ENCODE assay signal across 21 cellular contexts in the genomic region with DNA sequence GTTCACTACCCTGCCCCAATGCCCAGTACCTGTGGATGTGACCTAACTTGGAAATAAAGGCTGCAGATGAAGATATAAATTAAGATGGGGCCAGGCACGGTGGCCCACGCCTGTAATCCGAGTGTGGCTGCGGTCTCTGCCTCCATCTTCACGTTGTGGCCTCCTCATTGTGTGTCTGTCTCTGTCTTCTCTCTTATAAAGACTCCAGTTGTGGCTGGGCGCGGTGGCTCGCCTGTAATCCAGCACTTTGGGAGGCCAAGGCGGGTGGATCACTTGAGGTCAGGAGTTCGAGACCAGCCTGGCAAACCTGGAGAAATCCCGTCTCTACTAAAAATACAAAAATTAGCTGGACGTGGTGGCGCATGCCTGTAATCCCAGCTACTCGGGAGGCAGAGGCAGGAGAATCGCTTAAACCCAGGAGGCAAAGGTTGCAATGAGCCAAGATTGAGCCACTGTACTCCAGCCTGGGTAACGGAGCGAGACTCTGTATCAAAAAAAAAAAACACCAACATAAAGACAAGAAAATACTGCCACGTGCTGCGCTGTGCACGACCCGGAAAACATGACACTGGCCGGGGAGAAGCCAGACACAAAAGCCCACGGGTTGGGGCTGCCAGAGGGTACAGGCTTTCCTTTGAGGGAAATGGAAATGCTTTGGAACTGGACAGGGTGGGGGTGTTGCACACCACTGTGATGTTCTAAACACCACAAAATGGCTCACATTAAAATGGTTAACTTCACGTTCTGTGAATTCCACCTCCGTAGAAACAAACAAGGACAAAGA. TPM values are rescaled to one million over a fixed set of nuclear protein-coding genes. Genes with fewer than 3 reads are reported as not detected.
DNase-seq lines count a peak whose midpoint lies in the region; ATAC-seq and TF ChIP-seq lines count a peak whose summit lies in the region.
"Had no signal": no experiment of that assay in that cellular context is flagged by ENCODE, and none has a peak within 500 bp of the region (broad histone marks: within the 10 kb centered on the region; RNA-seq: fewer than 3 reads in every experiment).

No MANE protein-coding gene starts in this region.

- 93 to 94% methylated on average over 25 of the region's 25 CpGs for WGBS in heart right ventricle, 2 donors

- H2AFZ ChIP-seq in osteoblast (ENCODE audit: low read length): no peak overlapping the region
- H2AFZ ChIP-seq: GM23338 had no signal

- no peak overlapping the region for H3K27ac Mint-ChIP-seq in chondrocyte (ENCODE audit: unreplicated experiment)
- H3K27ac Mint-ChIP-seq: B cell; CD4-positive, CD25-positive, alpha-beta regulatory T cell; CD8-positive, alpha-beta T cell; GM23338; HFFc6 had no signal

- H3K4me3 ChIP-seq in heart right ventricle (no peak overlapping the region), osteoblast (ENCODE audit: insufficient read depth, low read length) (no peak overlapping the region)
- H3K4me3 ChIP-seq: BLaER1, GM12878, GM23338, HAP-1 had no signal

- H3K79me2 ChIP-seq in osteoblast (ENCODE audit: insufficient read depth, low read length): no peaks in the 10 kb centered on the region

- H3K9me3 Mint-ChIP-seq in chondrocyte (ENCODE audit: low read depth): no peaks in the 10 kb centered on the region
- H3K9me3 Mint-ChIP-seq: CD8-positive, alpha-beta T cell; GM23338; HFFc6 had no signal

- H3K36me3 Mint-ChIP-seq in chondrocyte (ENCODE audit: low read depth): no peaks in the 10 kb centered on the region
- H3K36me3 Mint-ChIP-seq: CD4-positive, CD25-positive, alpha-beta regulatory T cell; CD8-positive, alpha-beta T cell had no signal

- no peaks in the 10 kb centered on the region for H3K27me3 Mint-ChIP-seq in chondrocyte (ENCODE audit: low read depth)
- H3K27me3 Mint-ChIP-seq: B cell; CD4-positive, CD25-positive, alpha-beta regulatory T cell had no signal

- H3K4me3 Mint-ChIP-seq in chondrocyte (ENCODE audit: unreplicated experiment): no peak overlapping the region
- H3K4me3 Mint-ChIP-seq: B cell; CD4-positive, CD25-positive, alpha-beta regulatory T cell; CD8-positive, alpha-beta T cell; GM23338; HFFc6 had no signal

- DNase-seq in left ventricle myocardium superior (peak; percentile 4), heart right ventricle (no peak), chondrocyte (ENCODE audit: low spot score) (peak; percentile 62), osteoblast (ENCODE audit: insufficient read length, low spot score, missing footprints) (peak; percentile 36), NCI-H2107 treated with DMSO at 0.1 percent for 48 hours (lab: John Stamatoyannopoulos, UW; ENCODE audit: unreplicated experiment) (no peak), NCI-H187 treated with DMSO at 0.1 percent for 48 hours (lab: John Stamatoyannopoulos, UW) (no peak), T-helper 1 cell (no peak)
- DNase-seq: Caco-2; CD4-positive, CD25-positive, alpha-beta regulatory T cell; CD8-positive, alpha-beta T cell; DMS153; DND-41; HFFc6 had no signal

- H3K4me1 Mint-ChIP-seq in chondrocyte (ENCODE audit: low read depth): peaks cover 31% of the 10 kb centered on the region
- H3K4me1 Mint-ChIP-seq: B cell; CD4-positive, CD25-positive, alpha-beta regulatory T cell had no signal

- H3K27me3 ChIP-seq in heart right ventricle (peaks cover 0 to under 1% (median 0%) of the 10 kb centered on the region in 7 donors), osteoblast (ENCODE audit: insufficient read depth, low read length) (peaks cover 5% of the 10 kb centered on the region)
- H3K27me3 ChIP-seq: BLaER1 had no signal

- H3K4me1 ChIP-seq in heart right ventricle (peaks cover 0 to 13% (median 0%) of the 10 kb centered on the region in 9 donors), osteoblast (ENCODE audit: insufficient read depth, low read length) (peaks cover 13% of the 10 kb centered on the region)
- H3K4me1 ChIP-seq: HAP-1 had no signal

- ATAC-seq in left ventricle myocardium superior: no peak
- ATAC-seq in heart right ventricle: no peak
- ATAC-seq in HG02763 (IDR thresholded peaks at IDR 0.05; ENCODE audit: unreplicated experiment): no peak
- ATAC-seq: CD8-positive, alpha-beta T cell; GM12878; GM23338 had no signal

- TF ChIP-seq CTCF in heart right ventricle (IDR thresholded peaks at IDR 0.05): no peak
- no peak for TF ChIP-seq CTCF in chondrocyte (IDR thresholded peaks at IDR 0.05)
- no peak for TF ChIP-seq CTCF in osteoblast (IDR thresholded peaks at IDR 0.05; ENCODE audit: extremely low read depth, low read depth, low read length)

- H4K20me1 ChIP-seq in osteoblast (ENCODE audit: insufficient read depth, low read length): no peaks in the 10 kb centered on the region
- H4K20me1 ChIP-seq: BLaER1 had no signal

- no peak overlapping the region for H3K4me2 ChIP-seq in osteoblast (ENCODE audit: insufficient read depth, low read length)
- H3K4me2 ChIP-seq: BLaER1, GM23338 had no signal

- intact Hi-C loops in left ventricle myocardium superior (cut with micrococcal nuclease) (no loop called here), heart right ventricle (cut with DNase I) (no loop called here)

- H3K27ac ChIP-seq in heart right ventricle (no peak overlapping the region), osteoblast (ENCODE audit: low read depth, low read length) (no peak overlapping the region)
- H3K27ac ChIP-seq: 22Rv1, BLaER1, C4-2B had no signal

- no peaks in the 10 kb centered on the region for H3K9me3 ChIP-seq in heart right ventricle
- H3K9me3 ChIP-seq in osteoblast (ENCODE audit: low read depth, low read length): no peaks in the 10 kb centered on the region
- H3K9me3 ChIP-seq: BLaER1, Caco-2, HAP-1 had no signal

- H3K36me3 ChIP-seq in heart right ventricle (no peaks in the 10 kb centered on the region), osteoblast (ENCODE audit: insufficient read depth, low read length) (no peaks in the 10 kb centered on the region)
- H3K36me3 ChIP-seq: BLaER1 had no signal

RNA-seq across cellular contexts. Expression of gene CELSR1, which starts 18.7 kb away (rescaled TPM):
- 9.7 TPM for total RNA-seq in left ventricle myocardium superior
- 10 to 100 TPM in 7 of 10 donors, 1 to 10 TPM in 3; 5.5 to 16.7 (median 11.8) TPM for total RNA-seq in heart right ventricle
- 1 to 10 TPM; 4.0 to 6.4 TPM for polyA plus RNA-seq in heart right ventricle
- 27.9 to 42.7 TPM (median 29.8 TPM) in 3 replicates for total RNA-seq in chondrocyte
- total RNA-seq in osteoblast: 2.7 and 3.6 TPM in 2 replicates

Comparison
In these comparisons a context has a peak if more than half of its experiments do, and no peak if none do; other contexts are left out.
1. DNase-seq: peak in left ventricle myocardium superior (single experiment), chondrocyte (single experiment) and osteoblast (single experiment); none in heart right ventricle (0 of 2), NCI-H2107 treated with DMSO at 0.1 percent for 48 hours (single experiment), NCI-H187 treated with DMSO at 0.1 percent for 48 hours (single experiment) and T-helper 1 cell (0 of 5).